ENCODE assay signal across 13 cellular contexts in the genomic region with DNA sequence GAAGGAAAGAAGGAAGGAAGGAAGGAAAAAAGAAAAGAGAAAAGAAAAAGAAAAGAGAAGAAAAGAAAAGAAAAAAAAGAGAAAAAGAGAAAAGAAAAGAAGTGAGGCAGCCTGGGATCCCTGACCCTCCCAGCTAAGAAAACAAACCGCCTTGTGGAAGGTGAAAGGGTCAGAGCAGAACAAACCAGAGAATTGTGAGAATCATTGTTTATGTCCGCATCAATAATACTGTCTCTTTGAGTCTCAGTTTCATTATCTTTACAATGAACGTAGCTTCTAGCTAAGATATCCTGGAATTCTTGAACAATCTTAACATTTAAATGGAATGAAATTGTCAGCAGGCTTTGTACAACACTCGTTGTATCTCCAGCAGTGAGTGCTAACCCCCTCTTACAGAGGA.
DNase-seq lines count a peak whose midpoint lies in the region; ATAC-seq and TF ChIP-seq lines count a peak whose summit lies in the region.
"Had no signal": no experiment of that assay in that cellular context is flagged by ENCODE, and none has a peak within 500 bp of the region (broad histone marks: within the 10 kb centered on the region; RNA-seq: fewer than 3 reads in every experiment).

No MANE protein-coding gene starts in this region.

- ATAC-seq in heart right ventricle (peak in 1 of 8 donors; percentile 25), upper lobe of right lung (no peak), HG02885 (IDR thresholded peaks at IDR 0.05; ENCODE audit: poor library complexity, unreplicated experiment) (no peak)
- ATAC-seq in activated naive CD8-positive, alpha-beta T cell treated with anti-CD3 and anti-CD28 coated beads, Interleukin-2, amount 50 U/mL, for 24 hours = no peak
- ATAC-seq: stimulated activated memory B cell treated with anti-CD40 and anti-IgM and Interleukin-4, amounts not matched to agents 10 μg/mL and 1 μg/mL and 100 μg/mL, for 72 hours had no signal

- intact Hi-C loops in heart right ventricle (cut with DNase I) (loop anchor here in 7 of 10 donors (2.0 to 10.0 kb wide), 9 partner anchors 35 to 252 kb away; no protein-coding TSS in a partner anchor), cardiac septum (cut with DNase I) (loop anchor here (2.0 to 5.0 kb wide), 4 partner anchors 65 to 130 kb away; a partner anchor contains a TSS), upper lobe of right lung (cut with DNase I) (no loop called here)

- no peak for TF ChIP-seq CTCF in heart right ventricle (IDR thresholded peaks at IDR 0.05)
- no peak for TF ChIP-seq CTCF in chondrocyte (IDR thresholded peaks at IDR 0.05)
- TF ChIP-seq CTCF in upper lobe of right lung (IDR thresholded peaks at IDR 0.05) = no peak

- H3K27me3 ChIP-seq in heart right ventricle (no peaks in the 10 kb centered on the region), muscle layer of duodenum (ENCODE audit: low read depth, low read length) (no peaks in the 10 kb centered on the region), upper lobe of right lung (no peaks in the 10 kb centered on the region)

- no peaks in the 10 kb centered on the region for H3K36me3 Mint-ChIP-seq in chondrocyte (ENCODE audit: low read depth)
- H3K36me3 Mint-ChIP-seq in activated naive CD8-positive, alpha-beta T cell treated with anti-CD3 and anti-CD28 coated beads, Interleukin-2, amount 50 U/mL, for 24 hours (ENCODE audit: low read depth) = no peaks in the 10 kb centered on the region
- H3K36me3 Mint-ChIP-seq: stimulated activated memory B cell treated with anti-CD40 and anti-IgM and Interleukin-4, amounts not matched to agents 10 μg/mL and 1 μg/mL and 100 μg/mL, for 72 hours had no signal

- peak overlapping the region; percentile 67 for H3K27ac Mint-ChIP-seq in chondrocyte (ENCODE audit: unreplicated experiment)
- no peak overlapping the region for H3K27ac Mint-ChIP-seq in activated naive CD8-positive, alpha-beta T cell treated with anti-CD3 and anti-CD28 coated beads, Interleukin-2, amount 50 U/mL, for 24 hours
- H3K27ac Mint-ChIP-seq: activated naive CD8-positive, alpha-beta T cell treated with anti-CD3 and anti-CD28 coated beads for 36 hours; stimulated activated memory B cell treated with anti-CD40 and anti-IgM and Interleukin-4, amounts not matched to agents 10 μg/mL and 1 μg/mL and 100 μg/mL, for 72 hours had no signal

- H3K4me1 ChIP-seq in heart right ventricle (peaks cover 5 to 87% (median 45%) of the 10 kb centered on the region in 9 donors), muscle layer of duodenum (ENCODE audit: control insufficient read depth in 1 of 2, insufficient read depth in 2 of 2, low read length in 2 of 2) (peaks cover 24 to 33% of the 10 kb centered on the region in 2 donors), upper lobe of right lung (peaks cover 18% of the 10 kb centered on the region)

- WGBS in heart right ventricle, 2 donors = 54 to 61% methylated on average over 4 of the region's 4 CpGs

- H3K27me3 Mint-ChIP-seq in chondrocyte (ENCODE audit: low read depth) = no peaks in the 10 kb centered on the region
- H3K27me3 Mint-ChIP-seq in activated naive CD8-positive, alpha-beta T cell treated with anti-CD3 and anti-CD28 coated beads, Interleukin-2, amount 50 U/mL, for 24 hours = peaks cover 11% of the 10 kb centered on the region
- H3K27me3 Mint-ChIP-seq: activated naive CD8-positive, alpha-beta T cell treated with anti-CD3 and anti-CD28 coated beads for 36 hours had no signal

- H3K9me3 ChIP-seq in heart right ventricle = no peaks in the 10 kb centered on the region
- no peaks in the 10 kb centered on the region for H3K9me3 ChIP-seq in muscle layer of duodenum (ENCODE audit: control insufficient read depth in 1 of 2, low read length in 2 of 2)
- H3K9me3 ChIP-seq in upper lobe of right lung = no peaks in the 10 kb centered on the region

- H3K36me3 ChIP-seq in heart right ventricle = no peaks in the 10 kb centered on the region
- H3K36me3 ChIP-seq in muscle layer of duodenum (ENCODE audit: control insufficient read depth in 1 of 2, insufficient read depth in 2 of 2, low read length in 2 of 2) = no peaks in the 10 kb centered on the region
- H3K36me3 ChIP-seq in upper lobe of right lung = no peaks in the 10 kb centered on the region

- H3K4me3 Mint-ChIP-seq in chondrocyte (ENCODE audit: unreplicated experiment) = no peak overlapping the region
- H3K4me3 Mint-ChIP-seq in activated naive CD8-positive, alpha-beta T cell treated with anti-CD3 and anti-CD28 coated beads, Interleukin-2, amount 50 U/mL, for 24 hours = no peak overlapping the region
- H3K4me3 Mint-ChIP-seq: activated naive CD8-positive, alpha-beta T cell treated with anti-CD3 and anti-CD28 coated beads for 36 hours; stimulated activated memory B cell treated with anti-CD40 and anti-IgM and Interleukin-4, amounts not matched to agents 10 μg/mL and 1 μg/mL and 100 μg/mL, for 72 hours had no signal

- DNase-seq in heart right ventricle (no peak), cardiac septum (ENCODE audit: low spot score) (no peak), chondrocyte (ENCODE audit: low spot score) (no peak), upper lobe of right lung (no peak), GDM1 (lab: John Stamatoyannopoulos, UW) (no peak)
- no peak for DNase-seq in activated naive CD8-positive, alpha-beta T cell treated with anti-CD3 and anti-CD28 coated beads, Interleukin-2, amount 50 U/mL, for 24 hours
- DNase-seq: activated CD4-positive, alpha-beta T cell treated with anti-CD3 and anti-CD28 coated beads, Interleukin-2, amount 50 U/mL, for 48 hours; activated naive CD8-positive, alpha-beta T cell treated with anti-CD3 and anti-CD28 coated beads for 36 hours; effector memory CD4-positive, alpha-beta T cell; SW 1271 had no signal

- no peak overlapping the region for H3K4me3 ChIP-seq in heart right ventricle
- no peak overlapping the region for H3K4me3 ChIP-seq in muscle layer of duodenum (ENCODE audit: low read depth in 1 of 2, low read length in 2 of 2)
- H3K4me3 ChIP-seq in upper lobe of right lung = no peak overlapping the region

- H3K9me3 Mint-ChIP-seq in chondrocyte (ENCODE audit: low read depth) = no peaks in the 10 kb centered on the region
- no peaks in the 10 kb centered on the region for H3K9me3 Mint-ChIP-seq in activated naive CD8-positive, alpha-beta T cell treated with anti-CD3 and anti-CD28 coated beads, Interleukin-2, amount 50 U/mL, for 24 hours
- H3K9me3 Mint-ChIP-seq: activated naive CD8-positive, alpha-beta T cell treated with anti-CD3 and anti-CD28 coated beads for 36 hours; stimulated activated memory B cell treated with anti-CD40 and anti-IgM and Interleukin-4, amounts not matched to agents 10 μg/mL and 1 μg/mL and 100 μg/mL, for 72 hours had no signal

- peaks cover 76% of the 10 kb centered on the region for H3K4me1 Mint-ChIP-seq in chondrocyte (ENCODE audit: low read depth)
- peaks cover 39% of the 10 kb centered on the region for H3K4me1 Mint-ChIP-seq in activated naive CD8-positive, alpha-beta T cell treated with anti-CD3 and anti-CD28 coated beads, Interleukin-2, amount 50 U/mL, for 24 hours
- H3K4me1 Mint-ChIP-seq: stimulated activated memory B cell treated with anti-CD40 and anti-IgM and Interleukin-4, amounts not matched to agents 10 μg/mL and 1 μg/mL and 100 μg/mL, for 72 hours had no signal

- H3K27ac ChIP-seq in heart right ventricle (peak overlapping the region; percentile 33 to 95 (median 89)), muscle layer of duodenum (ENCODE audit: low read length) (peak overlapping the region; percentile 91), upper lobe of right lung (peak overlapping the region; percentile 18)

Comparison
In these comparisons a context has a peak if more than half of its experiments do, and no peak if none do; other contexts are left out.
1. H3K27ac ChIP-seq: peak in every context shown above with its lines; median percentile 91 in muscle layer of duodenum; 89 in heart right ventricle; 18 in upper lobe of right lung.